ENCODE assay signal across 1 cellular context in the genomic region with DNA sequence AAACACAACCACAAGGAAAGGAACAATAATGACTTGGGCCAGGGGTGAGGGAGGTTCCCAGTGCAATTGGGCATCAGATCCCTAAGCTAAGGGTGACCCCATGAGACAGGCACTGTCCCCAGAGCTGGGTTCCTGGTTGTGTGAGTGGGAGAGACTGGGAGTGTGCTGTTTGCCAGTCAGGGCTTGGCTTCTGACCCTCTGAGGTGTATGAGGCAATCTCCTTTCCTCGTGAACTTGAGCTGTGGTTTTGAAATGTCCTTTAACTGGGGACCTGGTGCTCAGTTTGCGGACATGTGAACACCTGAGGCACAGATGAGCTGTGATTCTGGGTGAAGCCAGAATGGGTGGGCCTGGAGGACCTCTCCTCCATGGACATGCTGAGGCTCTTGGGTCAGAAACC.
TF ChIP-seq lines count a peak whose summit lies in the region.

No MANE protein-coding gene starts in this region.

TF ChIP-seq in H1, 55 proteins besides CTCF, POLR2A, EP300 and RAD21:
- TF ChIP-seq CHD1 (IDR thresholded peaks at IDR 0.05; ENCODE audit: low read depth, low read length) = no peak
- TF ChIP-seq, protein P1, sequence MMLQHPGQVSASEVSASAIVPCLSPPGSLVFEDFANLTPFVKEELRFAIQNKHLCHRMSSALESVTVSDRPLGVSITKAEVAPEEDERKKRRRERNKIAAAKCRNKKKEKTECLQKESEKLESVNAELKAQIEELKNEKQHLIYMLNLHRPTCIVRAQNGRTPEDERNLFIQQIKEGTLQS (IDR thresholded peaks at IDR 0.05; ENCODE audit: insufficient read depth, low read depth, low read length) = no peak
- TF ChIP-seq TEAD4 (IDR thresholded peaks at IDR 0.05; ENCODE audit: low read depth, low read length) = no peak
- no peak for TF ChIP-seq KDM4A (IDR thresholded peaks at IDR 0.05; ENCODE audit: low read depth, low read length, severe bottlenecking)
- TF ChIP-seq POU5F1 (IDR thresholded peaks at IDR 0.05; ENCODE audit: low read depth, low read length) = no peak
- no peak for TF ChIP-seq ASH2L (IDR thresholded peaks at IDR 0.05; ENCODE audit: low read length)
- no peak for TF ChIP-seq CEBPB (IDR thresholded peaks at IDR 0.05; ENCODE audit: low read depth, low read length)
- no peak for TF ChIP-seq BACH1 (IDR thresholded peaks at IDR 0.05; ENCODE audit: low read length)
- no peak for TF ChIP-seq CBX8 (IDR thresholded peaks at IDR 0.05; ENCODE audit: borderline replicate concordance, low read depth, low read length)
- TF ChIP-seq, protein P2, sequence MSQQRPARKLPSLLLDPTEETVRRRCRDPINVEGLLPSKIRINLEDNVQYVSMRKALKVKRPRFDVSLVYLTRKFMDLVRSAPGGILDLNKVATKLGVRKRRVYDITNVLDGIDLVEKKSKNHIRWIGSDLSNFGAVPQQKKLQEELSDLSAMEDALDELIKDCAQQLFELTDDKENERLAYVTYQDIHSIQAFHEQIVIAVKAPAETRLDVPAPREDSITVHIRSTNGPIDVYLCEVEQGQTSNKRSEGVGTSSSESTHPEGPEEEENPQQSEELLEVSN (IDR thresholded peaks at IDR 0.05) = no peak
- no peak for TF ChIP-seq TBP (IDR thresholded peaks at IDR 0.05; ENCODE audit: low read depth, low read length)
- TF ChIP-seq HDAC2 (IDR thresholded peaks at IDR 0.05; ENCODE audit: borderline replicate concordance in 1 of 2, low read depth in 2 of 2, low read length in 2 of 2) = no peak
- no peak for TF ChIP-seq YY1 (IDR thresholded peaks at IDR 0.05; ENCODE audit: low read depth, low read length)
